27 cellular contexts compared by ENCODE assay signal in the genomic region with DNA sequence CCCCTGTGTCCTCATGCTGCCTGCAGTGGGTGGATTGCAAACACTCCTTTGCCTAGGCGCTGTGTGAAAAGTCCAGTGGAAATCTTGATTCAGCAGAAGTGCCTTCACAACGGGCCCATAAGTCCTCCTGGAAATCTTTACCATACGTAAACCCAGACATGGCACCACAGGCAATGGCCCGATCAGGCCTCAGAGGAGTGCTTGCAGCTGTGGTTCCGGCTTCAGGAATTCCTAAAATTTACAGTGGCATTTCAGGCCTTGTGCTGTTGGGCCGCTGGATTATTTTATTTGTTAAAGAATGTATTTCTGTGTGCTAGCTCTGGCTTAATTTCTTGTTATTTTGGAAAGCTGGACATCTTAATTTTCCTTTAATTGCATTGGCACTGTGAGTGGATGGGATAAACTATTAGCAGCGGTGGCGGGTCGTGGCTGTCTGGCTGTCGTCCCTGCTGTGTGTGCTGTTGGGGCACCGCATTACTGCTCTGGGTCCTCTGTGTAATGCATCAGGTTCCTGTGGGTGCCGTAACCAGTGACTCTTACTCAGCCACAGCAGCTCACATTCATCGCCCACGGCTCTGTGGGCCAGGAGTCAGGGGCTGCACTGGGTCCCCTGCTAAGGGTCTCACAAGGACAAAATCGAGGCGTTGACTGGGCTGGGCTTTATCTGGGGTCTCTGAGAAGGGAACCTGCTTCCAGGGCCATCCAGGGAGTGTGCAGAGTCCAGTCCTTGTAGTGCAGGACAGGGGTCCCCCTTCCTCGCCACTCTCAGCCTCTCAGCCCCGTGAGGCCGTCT.
"Had no signal": no experiment of that assay in that cellular context is flagged by ENCODE, and none has a peak within 500 bp of the region (broad histone marks: within the 10 kb centered on the region; RNA-seq: fewer than 3 reads in every experiment).

No MANE protein-coding gene starts in this region.

- H3K4me3 ChIP-seq: adrenal gland, ascending aorta, hepatocyte, lung, tibial artery had no signal

- H3K4me1 Mint-ChIP-seq: immature natural killer cell had no signal

- DNase-seq: activated CD4-positive, alpha-beta T cell treated with anti-CD3 and anti-CD28 coated beads, Interleukin-2, amount 50 U/mL, for 1 hour; activated CD8-positive, alpha-beta T cell treated with anti-CD3 and anti-CD28 coated beads, Interleukin-2, amount 10 ng/mL, durations not matched to agents 7 days and 5 days; activated naive CD4-positive, alpha-beta T cell; effector memory CD4-positive, alpha-beta T cell; foreskin melanocyte; glutamatergic neuron; immature natural killer cell; midbrain; occipital lobe; retina; stimulated activated CD4-positive, alpha-beta T cell treated with anti-CD3 and anti-CD28 coated beads, Interleukin-4, amount 100 ng/mL, for 4 hours; stimulated activated naive CD8-positive, alpha-beta T cell treated with anti-CD3 and anti-CD28 coated beads, Interleukin-15, Interleukin-2, amounts not matched to agents 100 U/mL and 50 U/mL, for 24 hours; substantia nigra; T-helper 17 cell; tibial artery had no signal

- H3K4me1 ChIP-seq: adrenal gland, ascending aorta, tibial artery had no signal

- FAIRE-seq: colon, endothelial cell of umbilical vein, urothelium cell line had no signal

- H3K9me3 Mint-ChIP-seq: activated T-helper 1 cell treated with anti-CD3 and anti-CD28 coated beads, Interleukin-12 subunit alpha, Interleukin-12 subunit beta, Interleukin-2, Interleukin-4 antibody, amounts not matched to agents 30 ng/mL and 10 ng/mL and 1 ng/mL, durations not matched to agents 14 hours and 24 hours and 36 hours; immature natural killer cell had no signal

- H3K79me2 ChIP-seq: hepatocyte had no signal

- H3K36me3 Mint-ChIP-seq: immature natural killer cell had no signal

- ATAC-seq: activated CD8-positive, alpha-beta T cell treated with anti-CD3 and anti-CD28 coated beads, Interleukin-2, amount 10 ng/mL, durations not matched to agents 7 days and 5 days; esophagus mucosa; stimulated activated naive CD8-positive, alpha-beta T cell treated with anti-CD3 and anti-CD28 coated beads, Interleukin-15, Interleukin-2, amounts not matched to agents 100 U/mL and 50 U/mL, for 24 hours; T-helper 17 cell had no signal

- H3K9me3 ChIP-seq: adrenal gland, ascending aorta, tibial artery had no signal

- H3K4me3 Mint-ChIP-seq: activated CD8-positive, alpha-beta T cell treated with anti-CD3 and anti-CD28 coated beads, Interleukin-2, amount 10 ng/mL, durations not matched to agents 7 days and 5 days; activated naive CD8-positive, alpha-beta T cell; activated T-helper 1 cell treated with anti-CD3 and anti-CD28 coated beads, Interleukin-12 subunit alpha, Interleukin-12 subunit beta, Interleukin-2, Interleukin-4 antibody, amounts not matched to agents 30 ng/mL and 10 ng/mL and 1 ng/mL, durations not matched to agents 14 hours and 24 hours and 36 hours; central memory CD8-positive, alpha-beta T cell; immature natural killer cell; T-helper 17 cell had no signal

- H3K4me2 ChIP-seq: hepatocyte had no signal

- H3K36me3 ChIP-seq: adrenal gland, ascending aorta, tibial artery had no signal

- H3K27me3 Mint-ChIP-seq: activated naive CD8-positive, alpha-beta T cell; central memory CD8-positive, alpha-beta T cell; T-helper 17 cell had no signal

- H3K27ac Mint-ChIP-seq: activated CD8-positive, alpha-beta T cell treated with anti-CD3 and anti-CD28 coated beads, Interleukin-2, amount 10 ng/mL, durations not matched to agents 7 days and 5 days; activated naive CD8-positive, alpha-beta T cell; activated T-helper 1 cell treated with anti-CD3 and anti-CD28 coated beads, Interleukin-12 subunit alpha, Interleukin-12 subunit beta, Interleukin-2, Interleukin-4 antibody, amounts not matched to agents 30 ng/mL and 10 ng/mL and 1 ng/mL, durations not matched to agents 14 hours and 24 hours and 36 hours; immature natural killer cell; progenitor cell of endocrine pancreas; T-helper 17 cell had no signal

- H2AFZ ChIP-seq: hepatocyte had no signal

- H3K27me3 ChIP-seq: adrenal gland, ascending aorta, hepatocyte had no signal

- H3K27ac ChIP-seq: ascending aorta, hepatocyte, tibial artery had no signal
